In the genomic region with DNA sequence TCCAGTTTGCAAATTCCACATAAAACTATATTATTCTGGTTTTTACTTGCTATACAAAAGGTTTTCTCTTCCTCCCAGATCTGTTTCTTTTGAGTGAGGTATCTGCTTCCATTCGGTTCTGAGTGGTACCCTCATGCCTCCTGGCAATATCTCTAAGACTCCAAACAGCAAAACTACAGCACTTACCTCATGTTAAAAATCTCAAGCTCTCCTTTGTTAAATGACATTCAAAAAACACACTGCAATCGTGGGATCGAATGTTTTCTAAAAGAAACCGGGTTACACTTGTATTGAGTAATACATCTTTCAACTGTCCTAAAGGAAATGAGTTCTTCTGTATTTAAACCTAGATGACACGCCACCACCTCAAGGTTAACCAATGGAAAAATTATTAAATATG, we compare ENCODE assay signal across 18 cellular contexts. TPM values are rescaled to one million over a fixed set of nuclear protein-coding genes. Genes with fewer than 3 reads are reported as not detected.
DNase-seq lines count a peak whose midpoint lies in the region; ATAC-seq and TF ChIP-seq lines count a peak whose summit lies in the region.
"Had no signal": no experiment of that assay in that cellular context is flagged by ENCODE, and none has a peak within 500 bp of the region (broad histone marks: within the 10 kb centered on the region; RNA-seq: fewer than 3 reads in every experiment).

No MANE protein-coding gene starts in this region.

- no peaks in the 10 kb centered on the region for H3K27me3 Mint-ChIP-seq in activated CD4-positive, alpha-beta T cell treated with anti-CD3 and anti-CD28 coated beads, Interleukin-2, amount 10 ng/mL, durations not matched to agents 24 days and 14 days
- no peaks in the 10 kb centered on the region for H3K27me3 Mint-ChIP-seq in activated naive CD8-positive, alpha-beta T cell treated with anti-CD3 and anti-CD28 coated beads, Interleukin-2, amount 10 ng/mL, durations not matched to agents 7 days and 5 days
- H3K27me3 Mint-ChIP-seq in osteocyte (ENCODE audit: unreplicated experiment): no peaks in the 10 kb centered on the region

- H3K4me3 Mint-ChIP-seq in activated CD4-positive, alpha-beta T cell treated with anti-CD3 and anti-CD28 coated beads, Interleukin-2, amount 10 ng/mL, durations not matched to agents 24 days and 14 days: peak overlapping the region; percentile 49
- no peak overlapping the region for H3K4me3 Mint-ChIP-seq in activated naive CD8-positive, alpha-beta T cell treated with anti-CD3 and anti-CD28 coated beads, Interleukin-2, amount 10 ng/mL, durations not matched to agents 7 days and 5 days
- H3K4me3 Mint-ChIP-seq in osteocyte (ENCODE audit: unreplicated experiment): no peak overlapping the region

- H3K4me3 ChIP-seq in transverse colon (no peak overlapping the region), aorta (ENCODE audit: low read length in 2 of 2) (no peak overlapping the region)
- H3K4me3 ChIP-seq: left lung, smooth muscle cell had no signal

- WGBS in transverse colon (ENCODE audit: low coverage in 1 of 2), 2 donors: 71 to 80% methylated on average over 5 of the region's 5 CpGs
- WGBS in aorta, 2 donors: 62 to 69% methylated on average over 5 of the region's 5 CpGs

- no peaks in the 10 kb centered on the region for H3K9me3 ChIP-seq in transverse colon
- H3K9me3 ChIP-seq in aorta (ENCODE audit: control insufficient read depth, low read length): no peaks in the 10 kb centered on the region
- H3K9me3 ChIP-seq: left lung had no signal

- peaks cover 75% of the 10 kb centered on the region for H3K36me3 Mint-ChIP-seq in activated CD4-positive, alpha-beta T cell treated with anti-CD3 and anti-CD28 coated beads, Interleukin-2, amount 10 ng/mL, durations not matched to agents 24 days and 14 days (ENCODE audit: low read depth)
- peaks cover 51% of the 10 kb centered on the region for H3K36me3 Mint-ChIP-seq in activated naive CD8-positive, alpha-beta T cell treated with anti-CD3 and anti-CD28 coated beads, Interleukin-2, amount 10 ng/mL, durations not matched to agents 7 days and 5 days
- peaks cover 65% of the 10 kb centered on the region for H3K36me3 Mint-ChIP-seq in osteocyte (ENCODE audit: unreplicated experiment)

- TF ChIP-seq POLR2A in transverse colon (IDR thresholded peaks at IDR 0.05): no peak

- intact Hi-C loops in activated CD4-positive, alpha-beta T cell treated with anti-CD3 and anti-CD28 coated beads, Interleukin-2, amount 10 ng/mL, durations not matched to agents 24 days and 14 days (cut with micrococcal nuclease): no loop called here
- intact Hi-C loops in transverse colon (cut with DNase I; ENCODE audit: low total_unique reads) (no loop called here), aorta (cut with DNase I) (no loop called here), cardiac septum (cut with DNase I) (no loop called here)

- in situ Hi-C loops in transverse colon (cut with MboI; ENCODE audit: low pct_ligation_motif_present in 1 of 4, low pct_unique_long_range_greater_than_20kb in 1 of 4, low sequenced_read_pairs in 3 of 4): no loop called here

- no peak for TF ChIP-seq CTCF in osteocyte (IDR thresholded peaks at IDR 0.05)
- no peak for TF ChIP-seq CTCF in transverse colon (IDR thresholded peaks at IDR 0.05)

- H3K9me3 Mint-ChIP-seq in activated CD4-positive, alpha-beta T cell treated with anti-CD3 and anti-CD28 coated beads, Interleukin-2, amount 10 ng/mL, durations not matched to agents 24 days and 14 days: no peaks in the 10 kb centered on the region
- no peaks in the 10 kb centered on the region for H3K9me3 Mint-ChIP-seq in activated naive CD8-positive, alpha-beta T cell treated with anti-CD3 and anti-CD28 coated beads, Interleukin-2, amount 10 ng/mL, durations not matched to agents 7 days and 5 days
- no peaks in the 10 kb centered on the region for H3K9me3 Mint-ChIP-seq in osteocyte (ENCODE audit: unreplicated experiment)

- peaks cover 56% of the 10 kb centered on the region for H3K4me1 Mint-ChIP-seq in activated CD4-positive, alpha-beta T cell treated with anti-CD3 and anti-CD28 coated beads, Interleukin-2, amount 10 ng/mL, durations not matched to agents 24 days and 14 days
- H3K4me1 Mint-ChIP-seq in activated naive CD8-positive, alpha-beta T cell treated with anti-CD3 and anti-CD28 coated beads, Interleukin-2, amount 10 ng/mL, durations not matched to agents 7 days and 5 days: peaks cover 42% of the 10 kb centered on the region
- peaks cover 40% of the 10 kb centered on the region for H3K4me1 Mint-ChIP-seq in osteocyte (ENCODE audit: unreplicated experiment)

- peaks cover 0 to 5% (median 2%) of the 10 kb centered on the region in 4 donors for H3K36me3 ChIP-seq in transverse colon
- H3K36me3 ChIP-seq in aorta (ENCODE audit: control insufficient read depth in 1 of 2, insufficient read depth in 2 of 2, low read length in 1 of 2): peaks cover 0 to 9% of the 10 kb centered on the region in 2 donors

- H3K27ac Mint-ChIP-seq in activated CD4-positive, alpha-beta T cell treated with anti-CD3 and anti-CD28 coated beads, Interleukin-2, amount 10 ng/mL, durations not matched to agents 24 days and 14 days: peak overlapping the region; percentile 75
- peak overlapping the region; percentile 87 for H3K27ac Mint-ChIP-seq in activated naive CD8-positive, alpha-beta T cell treated with anti-CD3 and anti-CD28 coated beads, Interleukin-2, amount 10 ng/mL, durations not matched to agents 7 days and 5 days
- H3K27ac Mint-ChIP-seq in osteocyte (ENCODE audit: unreplicated experiment): peak overlapping the region; percentile 0

- TF ChIP-seq EP300 in transverse colon (IDR thresholded peaks at IDR 0.05; ENCODE audit: low read depth): no peak

- POLR2A ChIA-PET in activated naive CD8-positive, alpha-beta T cell treated with anti-CD3 and anti-CD28 coated beads, Interleukin-2, amount 10 ng/mL, durations not matched to agents 7 days and 5 days (lab: Charles Lee): interaction anchor here (0.7 to 0.8 kb wide), 2 partner anchors 14 to 30 kb away, joined by 3 to 6 read pairs; no protein-coding TSS in a partner anchor

- H3K27me3 ChIP-seq in transverse colon (no peaks in the 10 kb centered on the region), aorta (ENCODE audit: control insufficient read depth in 1 of 2, insufficient read depth in 2 of 2, low read length in 1 of 2) (no peaks in the 10 kb centered on the region)
- H3K27me3 ChIP-seq: left lung had no signal

- H3K27ac ChIP-seq in transverse colon (peak overlapping the region in 2 of 4 donors; percentile 85), aorta (ENCODE audit: low read depth in 1 of 2, low read length in 2 of 2) (no peak overlapping the region)

- no peak for DNase-seq in activated CD4-positive, alpha-beta T cell treated with anti-CD3 and anti-CD28 coated beads, Interleukin-2, amount 10 ng/mL, durations not matched to agents 24 days and 14 days
- DNase-seq in activated CD4-positive, alpha-beta T cell treated with anti-CD3 and anti-CD28 coated beads, Interleukin-2, amount 50 U/mL, for 4 hours: no peak
- DNase-seq in MV-4-11 (lab: John Stamatoyannopoulos, UW): peak; percentile 32
- no peak for DNase-seq in activated naive CD8-positive, alpha-beta T cell treated with anti-CD3 and anti-CD28 coated beads, Interleukin-2, amount 10 ng/mL, durations not matched to agents 7 days and 5 days
- DNase-seq in osteocyte (ENCODE audit: extremely low spot score, unreplicated experiment): no peak
- DNase-seq in transverse colon: no peak
- no peak for DNase-seq in aorta
- no peak for DNase-seq in cardiac septum (ENCODE audit: low spot score)
- DNase-seq: cerebellar nuclear complex; foreskin fibroblast; IMR-90; left lung; NCI-H1092; NCI-H2107; NCI-H526; PC-3; stimulated activated naive CD4-positive, alpha-beta T cell had no signal

- no peak for ATAC-seq in activated naive CD8-positive, alpha-beta T cell treated with anti-CD3 and anti-CD28 coated beads, Interleukin-2, amount 10 ng/mL, durations not matched to agents 7 days and 5 days (ENCODE audit: low read depth)
- ATAC-seq in aorta (ENCODE audit: low FRiP score): no peak
- ATAC-seq: left lung, PC-3 had no signal

- H3K4me1 ChIP-seq in transverse colon (peaks cover 7 to 50% (median 30%) of the 10 kb centered on the region in 4 donors), aorta (ENCODE audit: control insufficient read depth in 1 of 2, insufficient read depth in 2 of 2, low read length in 2 of 2) (no peaks in the 10 kb centered on the region)

RNA-seq across cellular contexts. Expression of a gene that starts 11.1 kb away (rescaled TPM):
- 183 and 185 TPM in 2 replicates for total RNA-seq in activated CD4-positive, alpha-beta T cell treated with anti-CD3 and anti-CD28 coated beads, Interleukin-2, amount 10 ng/mL, durations not matched to agents 24 days and 14 days
- total RNA-seq in activated naive CD8-positive, alpha-beta T cell treated with anti-CD3 and anti-CD28 coated beads, Interleukin-2, amount 10 ng/mL, durations not matched to agents 7 days and 5 days: 10 to 100 TPM; 62.7 to 66.5 TPM
- total RNA-seq in osteocyte: 151 and 154 TPM in 2 replicates
- 10 to 100 TPM; 35.9 to 71.6 (median 48.2) TPM for total RNA-seq in transverse colon
- total RNA-seq in aorta: 100 to 1,000 TPM; 104 to 121 TPM
- 10 to 100 TPM; 40.0 to 58.2 TPM for polyA plus RNA-seq in aorta
- total RNA-seq in cardiac septum: 183 TPM

RNA-seq across cellular contexts. Expression of a gene that starts 45.2 kb away (rescaled TPM):
- 112 and 117 TPM in 2 replicates for total RNA-seq in activated CD4-positive, alpha-beta T cell treated with anti-CD3 and anti-CD28 coated beads, Interleukin-2, amount 10 ng/mL, durations not matched to agents 24 days and 14 days
- 10 to 100 TPM; 43.3 to 47.9 TPM for total RNA-seq in activated naive CD8-positive, alpha-beta T cell treated with anti-CD3 and anti-CD28 coated beads, Interleukin-2, amount 10 ng/mL, durations not matched to agents 7 days and 5 days
- 251 and 252 TPM in 2 replicates for total RNA-seq in osteocyte
- total RNA-seq in transverse colon: 1,000 to 10,000 TPM in 1 of 4 donors, 100 to 1,000 TPM in 3; 387 to 1,086 (median 519) TPM
- total RNA-seq in aorta: 1,000 to 10,000 TPM; 1,225 to 2,295 TPM
- 1,000 to 10,000 TPM in 1 of 2 donors, 100 to 1,000 TPM in 1; 742 to 1,817 TPM for polyA plus RNA-seq in aorta
- total RNA-seq in cardiac septum: 2,571 TPM

Comparison
In these comparisons a context has a peak if more than half of its experiments do, and no peak if none do; other contexts are left out.
1. H3K27ac Mint-ChIP-seq: peak in every context shown above with its lines; median percentile 87 in activated naive CD8-positive, alpha-beta T cell treated with anti-CD3 and anti-CD28 coated beads, Interleukin-2, amount 10 ng/mL, durations not matched to agents 7 days and 5 days; 75 in activated CD4-positive, alpha-beta T cell treated with anti-CD3 and anti-CD28 coated beads, Interleukin-2, amount 10 ng/mL, durations not matched to agents 24 days and 14 days; 0 in osteocyte.